7 cellular contexts compared by ENCODE assay signal in the genomic region with DNA sequence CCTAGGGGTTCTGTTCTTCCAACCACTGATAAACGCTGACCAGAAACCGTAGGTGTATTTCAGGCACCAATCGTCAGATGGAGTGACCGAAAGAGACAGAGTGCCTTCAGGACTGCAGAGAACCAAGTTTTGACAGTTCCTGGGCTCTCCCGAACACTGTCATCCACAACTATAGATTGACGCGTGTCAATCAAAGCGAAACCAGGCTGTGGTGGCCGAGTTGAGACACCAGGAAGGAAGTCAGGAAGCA. TPM values are rescaled to one million over a fixed set of nuclear protein-coding genes. Genes with fewer than 3 reads are reported as not detected.
DNase-seq lines count a peak whose midpoint lies in the region; ATAC-seq, FAIRE-seq and TF ChIP-seq lines count a peak whose summit lies in the region.

No MANE protein-coding gene starts in this region.

- H3K9me3 ChIP-seq in esophagus muscularis mucosa: no peaks in the 10 kb centered on the region

- TF ChIP-seq CTCF in RWPE1 (conservative IDR thresholded peaks at IDR 0.05; ENCODE audit: low read depth): no peak
- peak in 1 of 3 experiments; percentile 5 for TF ChIP-seq CTCF in esophagus muscularis mucosa (IDR thresholded peaks at IDR 0.05)

- CTCF ChIA-PET in RWPE1 (lab: Yijun Ruan, JAX): interaction anchor here (0.6 to 2.2 kb wide), 3 partner anchors 84 to 107 kb away, joined by 3 to 8 read pairs (median 4); no protein-coding TSS in a partner anchor

- peak overlapping the region; percentile 63 to 72 (median 68) for H3K4me3 ChIP-seq in esophagus muscularis mucosa
- peak overlapping the region; percentile 92 for H3K4me3 ChIP-seq in rectal smooth muscle tissue (ENCODE audit: low read length)

- H3K36me3 ChIP-seq in esophagus muscularis mucosa (peaks cover 0 to 2% (median under 1%) of the 10 kb centered on the region in 4 donors), rectal smooth muscle tissue (ENCODE audit: control insufficient read depth, insufficient read depth, low read length) (no peaks in the 10 kb centered on the region)

- 2% methylated on average over 9 of the region's 9 CpGs for WGBS in esophagus muscularis mucosa

- H3K27me3 ChIP-seq in esophagus muscularis mucosa: no peaks in the 10 kb centered on the region
- H3K27me3 ChIP-seq in rectal smooth muscle tissue (ENCODE audit: control insufficient read depth, insufficient read depth, low read length): no peaks in the 10 kb centered on the region

- intact Hi-C loops in esophagus muscularis mucosa (cut with DNase I): loop anchor here (10.0 kb wide), 1 partner anchor 162 kb away; a partner anchor contains a TSS

- ATAC-seq in GM18517 (IDR thresholded peaks at IDR 0.05; ENCODE audit: unreplicated experiment) (peak; percentile 26), HG02571 (IDR thresholded peaks at IDR 0.05; ENCODE audit: unreplicated experiment) (peak; percentile 34)

- TF ChIP-seq POLR2A in esophagus muscularis mucosa (IDR thresholded peaks at IDR 0.05; ENCODE audit: low read depth): no peak
- no peak for TF ChIP-seq POLR2A in H54 (IDR thresholded peaks at IDR 0.05; ENCODE audit: low read depth, low read length)

- POLR2A ChIA-PET in RWPE1 (lab: Yijun Ruan, JAX; ENCODE audit: low non-redundant PET): interaction anchor here (0.6 to 1.2 kb wide), 3 partner anchors 25 to 73 kb away, joined by 4 to 6 read pairs (median 6); a partner anchor contains a TSS

- FAIRE-seq in H54 (lab: Jason Lieb, UNC): no peak

- H3K4me1 ChIP-seq in esophagus muscularis mucosa (peaks cover 10 to 50% (median 44%) of the 10 kb centered on the region in 4 donors), rectal smooth muscle tissue (ENCODE audit: control insufficient read depth, insufficient read depth, low read length) (peaks cover 13% of the 10 kb centered on the region)

- no peak for TF ChIP-seq EP300 in esophagus muscularis mucosa (IDR thresholded peaks at IDR 0.05)

- peak overlapping the region; percentile 99 for H3K27ac ChIP-seq in RWPE1
- peak overlapping the region; percentile 93 to 98 (median 96) for H3K27ac ChIP-seq in esophagus muscularis mucosa (replicated peaks in 1 of 4)
- peak overlapping the region; percentile 100 for H3K27ac ChIP-seq in rectal smooth muscle tissue (ENCODE audit: low read depth, low read length)

- no peak for DNase-seq in RWPE1 (ENCODE audit: low spot score)
- no peak for DNase-seq in esophagus muscularis mucosa (ENCODE audit: extremely low spot score)
- no peak for DNase-seq in H54 (ENCODE audit: insufficient read length, low spot score)
- DNase-seq in GM19238 (ENCODE audit: insufficient read length, low spot score): no peak

- peak overlapping the region; percentile 98 for H3K9ac ChIP-seq in rectal smooth muscle tissue (ENCODE audit: low read length)

RNA-seq across cellular contexts. Expression of a gene that starts 11.9 kb away (rescaled TPM):
- 1 to 10 TPM in 1 of 4 donors, not detected in 3; 1.5 TPM for total RNA-seq in esophagus muscularis mucosa

RNA-seq across cellular contexts. Expression of a gene that starts 25.6 kb away (rescaled TPM):
- 10 to 100 TPM; 15.4 to 24.1 (median 17.2) TPM for total RNA-seq in esophagus muscularis mucosa

RNA-seq across cellular contexts. Expression of a gene that starts 26.8 kb away (rescaled TPM):
- 10 to 100 TPM in 2 of 4 donors, 1 to 10 TPM in 2; 8.8 to 15.2 (median 11.2) TPM for total RNA-seq in esophagus muscularis mucosa

RNA-seq across cellular contexts. Expression of a gene that starts 32.3 kb away (rescaled TPM):
- total RNA-seq in esophagus muscularis mucosa: 10 to 100 TPM in 3 of 4 donors, 1 to 10 TPM in 1; 8.6 to 22.4 (median 13.9) TPM

RNA-seq across cellular contexts. Expression of a gene that starts 46.1 kb away (rescaled TPM):
- 10 to 100 TPM; 10.4 to 17.8 (median 13.6) TPM for total RNA-seq in esophagus muscularis mucosa
